Comparison of ENCODE assay signal across 1 cellular context in the genomic region with DNA sequence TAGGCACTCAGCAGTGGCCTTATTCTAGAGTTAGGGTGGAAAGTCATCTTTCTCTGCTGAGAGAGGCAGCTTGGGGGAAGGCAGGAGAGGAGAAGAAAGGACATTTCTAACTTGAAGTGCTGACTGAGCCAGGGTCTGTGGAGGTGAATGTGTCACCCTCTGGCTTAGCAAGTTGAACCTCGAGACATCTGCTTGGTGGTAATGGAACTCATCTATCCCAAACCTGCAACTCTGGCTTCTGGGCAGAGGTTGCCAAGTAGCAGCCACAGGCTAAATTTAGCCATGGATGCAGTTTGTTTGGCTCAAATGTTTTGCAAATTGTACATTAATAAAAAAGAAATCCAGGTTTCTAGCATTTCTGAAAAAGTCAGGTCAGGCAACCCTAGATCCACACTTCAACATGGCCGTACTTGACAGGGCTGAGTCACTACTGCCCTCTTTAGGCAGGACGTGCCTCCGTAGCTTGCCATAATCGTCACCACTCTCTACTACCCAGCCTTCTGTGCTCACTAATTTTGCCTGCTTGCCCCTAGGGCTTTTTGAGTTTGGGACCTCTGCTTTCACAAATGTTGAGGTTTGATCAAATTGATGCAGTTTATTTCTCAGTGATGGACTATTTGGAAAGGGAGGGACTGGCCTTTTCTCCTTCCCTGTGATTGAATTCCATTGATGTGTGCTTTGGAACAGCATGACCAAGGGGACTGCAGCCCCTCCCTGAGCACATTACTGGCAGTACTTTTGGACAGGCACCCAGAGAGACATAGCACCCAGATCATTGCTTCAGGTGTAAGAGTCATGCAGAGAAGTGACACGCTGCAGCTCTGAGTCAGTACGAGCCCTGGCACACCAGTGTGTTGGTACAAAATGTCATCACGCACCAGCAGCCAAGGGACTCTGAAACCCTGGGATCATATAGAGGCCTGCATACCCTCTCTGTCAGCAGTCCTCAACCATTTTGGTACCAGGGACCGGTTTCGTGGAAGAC.
TF ChIP-seq lines count a peak whose summit lies in the region.

No MANE protein-coding gene starts in this region.

TF ChIP-seq in K562, 482 proteins besides CTCF, POLR2A, EP300 and RAD21:
- TF ChIP-seq, protein P1, sequence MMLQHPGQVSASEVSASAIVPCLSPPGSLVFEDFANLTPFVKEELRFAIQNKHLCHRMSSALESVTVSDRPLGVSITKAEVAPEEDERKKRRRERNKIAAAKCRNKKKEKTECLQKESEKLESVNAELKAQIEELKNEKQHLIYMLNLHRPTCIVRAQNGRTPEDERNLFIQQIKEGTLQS (IDR thresholded peaks at IDR 0.05): no peak
- TF ChIP-seq, protein P1 (CRISPR knock-in tag; conservative IDR thresholded peaks at IDR 0.05): no peak
- no peak for TF ChIP-seq ZBED1 (IDR thresholded peaks at IDR 0.05)
- TF ChIP-seq, protein P2, sequence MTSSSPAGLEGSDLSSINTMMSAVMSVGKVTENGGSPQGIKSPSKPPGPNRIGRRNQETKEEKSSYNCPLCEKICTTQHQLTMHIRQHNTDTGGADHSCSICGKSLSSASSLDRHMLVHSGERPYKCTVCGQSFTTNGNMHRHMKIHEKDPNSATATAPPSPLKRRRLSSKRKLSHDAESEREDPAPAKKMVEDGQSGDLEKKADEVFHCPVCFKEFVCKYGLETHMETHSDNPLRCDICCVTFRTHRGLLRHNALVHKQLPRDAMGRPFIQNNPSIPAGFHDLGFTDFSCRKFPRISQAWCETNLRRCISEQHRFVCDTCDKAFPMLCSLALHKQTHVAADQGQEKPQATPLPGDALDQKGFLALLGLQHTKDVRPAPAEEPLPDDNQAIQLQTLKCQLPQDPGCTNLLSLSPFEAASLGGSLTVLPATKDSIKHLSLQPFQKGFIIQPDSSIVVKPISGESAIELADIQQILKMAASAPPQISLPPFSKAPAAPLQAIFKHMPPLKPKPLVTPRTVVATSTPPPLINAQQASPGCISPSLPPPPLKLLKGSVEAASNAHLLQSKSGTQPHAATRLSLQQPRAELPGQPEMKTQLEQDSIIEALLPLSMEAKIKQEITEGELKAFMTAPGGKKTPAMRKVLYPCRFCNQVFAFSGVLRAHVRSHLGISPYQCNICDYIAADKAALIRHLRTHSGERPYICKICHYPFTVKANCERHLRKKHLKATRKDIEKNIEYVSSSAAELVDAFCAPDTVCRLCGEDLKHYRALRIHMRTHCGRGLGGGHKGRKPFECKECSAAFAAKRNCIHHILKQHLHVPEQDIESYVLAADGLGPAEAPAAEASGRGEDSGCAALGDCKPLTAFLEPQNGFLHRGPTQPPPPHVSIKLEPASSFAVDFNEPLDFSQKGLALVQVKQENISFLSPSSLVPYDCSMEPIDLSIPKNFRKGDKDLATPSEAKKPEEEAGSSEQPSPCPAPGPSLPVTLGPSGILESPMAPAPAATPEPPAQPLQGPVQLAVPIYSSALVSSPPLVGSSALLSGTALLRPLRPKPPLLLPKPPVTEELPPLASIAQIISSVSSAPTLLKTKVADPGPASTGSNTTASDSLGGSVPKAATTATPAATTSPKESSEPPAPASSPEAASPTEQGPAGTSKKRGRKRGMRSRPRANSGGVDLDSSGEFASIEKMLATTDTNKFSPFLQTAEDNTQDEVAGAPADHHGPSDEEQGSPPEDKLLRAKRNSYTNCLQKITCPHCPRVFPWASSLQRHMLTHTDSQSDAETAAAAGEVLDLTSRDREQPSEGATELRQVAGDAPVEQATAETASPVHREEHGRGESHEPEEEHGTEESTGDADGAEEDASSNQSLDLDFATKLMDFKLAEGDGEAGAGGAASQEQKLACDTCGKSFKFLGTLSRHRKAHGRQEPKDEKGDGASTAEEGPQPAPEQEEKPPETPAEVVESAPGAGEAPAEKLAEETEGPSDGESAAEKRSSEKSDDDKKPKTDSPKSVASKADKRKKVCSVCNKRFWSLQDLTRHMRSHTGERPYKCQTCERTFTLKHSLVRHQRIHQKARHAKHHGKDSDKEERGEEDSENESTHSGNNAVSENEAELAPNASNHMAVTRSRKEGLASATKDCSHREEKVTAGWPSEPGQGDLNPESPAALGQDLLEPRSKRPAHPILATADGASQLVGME (CRISPR knock-in tag; IDR thresholded peaks at IDR 0.05): no peak
- no peak for TF ChIP-seq GABPB2 (CRISPR knock-in tag; conservative IDR thresholded peaks at IDR 0.05)
- no peak for TF ChIP-seq ZNF668 (CRISPR knock-in tag; IDR thresholded peaks at IDR 0.05)
- TF ChIP-seq, protein P3, sequence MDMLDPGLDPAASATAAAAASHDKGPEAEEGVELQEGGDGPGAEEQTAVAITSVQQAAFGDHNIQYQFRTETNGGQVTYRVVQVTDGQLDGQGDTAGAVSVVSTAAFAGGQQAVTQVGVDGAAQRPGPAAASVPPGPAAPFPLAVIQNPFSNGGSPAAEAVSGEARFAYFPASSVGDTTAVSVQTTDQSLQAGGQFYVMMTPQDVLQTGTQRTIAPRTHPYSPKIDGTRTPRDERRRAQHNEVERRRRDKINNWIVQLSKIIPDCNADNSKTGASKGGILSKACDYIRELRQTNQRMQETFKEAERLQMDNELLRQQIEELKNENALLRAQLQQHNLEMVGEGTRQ (CRISPR knock-in tag; IDR thresholded peaks at IDR 0.05): no peak
- TF ChIP-seq NCOA6 (IDR thresholded peaks at IDR 0.05): no peak
- TF ChIP-seq, protein P4, sequence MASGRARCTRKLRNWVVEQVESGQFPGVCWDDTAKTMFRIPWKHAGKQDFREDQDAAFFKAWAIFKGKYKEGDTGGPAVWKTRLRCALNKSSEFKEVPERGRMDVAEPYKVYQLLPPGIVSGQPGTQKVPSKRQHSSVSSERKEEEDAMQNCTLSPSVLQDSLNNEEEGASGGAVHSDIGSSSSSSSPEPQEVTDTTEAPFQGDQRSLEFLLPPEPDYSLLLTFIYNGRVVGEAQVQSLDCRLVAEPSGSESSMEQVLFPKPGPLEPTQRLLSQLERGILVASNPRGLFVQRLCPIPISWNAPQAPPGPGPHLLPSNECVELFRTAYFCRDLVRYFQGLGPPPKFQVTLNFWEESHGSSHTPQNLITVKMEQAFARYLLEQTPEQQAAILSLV (tag; IDR thresholded peaks at IDR 0.05): no peak
- no peak for TF ChIP-seq POLR2G (IDR thresholded peaks at IDR 0.05; ENCODE audit: low read depth, low read length)
- no peak for TF ChIP-seq MYNN (IDR thresholded peaks at IDR 0.05)
- no peak for TF ChIP-seq MYNN (CRISPR knock-in tag; IDR thresholded peaks at IDR 0.05)
- TF ChIP-seq MCM2 (IDR thresholded peaks at IDR 0.05; ENCODE audit: low read depth): no peak
- TF ChIP-seq ZSCAN32 (CRISPR knock-in tag; IDR thresholded peaks at IDR 0.05): no peak
- TF ChIP-seq CCNT2 (IDR thresholded peaks at IDR 0.05; ENCODE audit: borderline replicate concordance, extremely low read depth, insufficient read length, low read depth, low read length): no peak
- TF ChIP-seq, protein P5, sequence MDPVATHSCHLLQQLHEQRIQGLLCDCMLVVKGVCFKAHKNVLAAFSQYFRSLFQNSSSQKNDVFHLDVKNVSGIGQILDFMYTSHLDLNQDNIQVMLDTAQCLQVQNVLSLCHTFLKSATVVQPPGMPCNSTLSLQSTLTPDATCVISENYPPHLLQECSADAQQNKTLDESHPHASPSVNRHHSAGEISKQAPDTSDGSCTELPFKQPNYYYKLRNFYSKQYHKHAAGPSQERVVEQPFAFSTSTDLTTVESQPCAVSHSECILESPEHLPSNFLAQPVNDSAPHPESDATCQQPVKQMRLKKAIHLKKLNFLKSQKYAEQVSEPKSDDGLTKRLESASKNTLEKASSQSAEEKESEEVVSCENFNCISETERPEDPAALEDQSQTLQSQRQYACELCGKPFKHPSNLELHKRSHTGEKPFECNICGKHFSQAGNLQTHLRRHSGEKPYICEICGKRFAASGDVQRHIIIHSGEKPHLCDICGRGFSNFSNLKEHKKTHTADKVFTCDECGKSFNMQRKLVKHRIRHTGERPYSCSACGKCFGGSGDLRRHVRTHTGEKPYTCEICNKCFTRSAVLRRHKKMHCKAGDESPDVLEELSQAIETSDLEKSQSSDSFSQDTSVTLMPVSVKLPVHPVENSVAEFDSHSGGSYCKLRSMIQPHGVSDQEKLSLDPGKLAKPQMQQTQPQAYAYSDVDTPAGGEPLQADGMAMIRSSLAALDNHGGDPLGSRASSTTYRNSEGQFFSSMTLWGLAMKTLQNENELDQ (CRISPR knock-in tag; IDR thresholded peaks at IDR 0.05; ENCODE audit: borderline replicate concordance): no peak
- TF ChIP-seq FOXP1 (CRISPR knock-in tag; IDR thresholded peaks at IDR 0.05): no peak
- no peak for TF ChIP-seq ZNF584 (CRISPR knock-in tag; IDR thresholded peaks at IDR 0.05; ENCODE audit: low read depth)
- no peak for TF ChIP-seq MYC (IDR thresholded peaks at IDR 0.05; ENCODE audit: low read depth, low read length)
- TF ChIP-seq MYC (CRISPR knock-in tag; IDR thresholded peaks at IDR 0.05; ENCODE audit: borderline replicate concordance, low read depth): no peak
